11 cellular contexts compared by ENCODE assay signal in genomic region chr22:35397095-35397904, GRCh38. TPM values are rescaled to one million over a fixed set of nuclear protein-coding genes. Genes with fewer than 3 reads are reported as not detected.
DNase-seq lines count a peak whose midpoint lies in the region; ATAC-seq and TF ChIP-seq lines count a peak whose summit lies in the region.
"Had no signal": no experiment of that assay in that cellular context is flagged by ENCODE, and none has a peak within 500 bp of the region (broad histone marks: within the 10 kb centered on the region; RNA-seq: fewer than 3 reads in every experiment).

No MANE protein-coding gene starts in this region.

- no peak overlapping the region for H3K27ac ChIP-seq in CD4-positive, CD25-positive, alpha-beta regulatory T cell (ENCODE audit: insufficient read depth, low read length, poor library complexity, severe bottlenecking)

- H3K4me3 Mint-ChIP-seq in CD4-positive, CD25-positive, alpha-beta regulatory T cell, result peak overlapping the region in 3 of 4 donors; percentile 62 to 69 (median 64)
- peak overlapping the region; percentile 28 for H3K4me3 Mint-ChIP-seq in nephron progenitor cell

- H3K27ac Mint-ChIP-seq in CD4-positive, CD25-positive, alpha-beta regulatory T cell, result no peak overlapping the region
- peak overlapping the region; percentile 94 for H3K27ac Mint-ChIP-seq in nephron progenitor cell

- peaks cover 6% of the 10 kb centered on the region for H3K27me3 Mint-ChIP-seq in CD4-positive, CD25-positive, alpha-beta regulatory T cell
- no peaks in the 10 kb centered on the region for H3K27me3 Mint-ChIP-seq in nephron progenitor cell (ENCODE audit: low read depth, poor library complexity)

- no peaks in the 10 kb centered on the region for H3K36me3 ChIP-seq in CD4-positive, CD25-positive, alpha-beta regulatory T cell (ENCODE audit: control insufficient read depth, insufficient read depth, low read length)
- H3K36me3 ChIP-seq: thyroid gland had no signal

- peaks cover 0 to 33% (median 16%) of the 10 kb centered on the region in 4 donors for H3K4me1 Mint-ChIP-seq in CD4-positive, CD25-positive, alpha-beta regulatory T cell
- peaks cover 65% of the 10 kb centered on the region for H3K4me1 Mint-ChIP-seq in nephron progenitor cell

- no peak for DNase-seq in CD4-positive, CD25-positive, alpha-beta regulatory T cell
- DNase-seq in M059J (ENCODE audit: low read depth) (peak; percentile 65), dermis microvascular lymphatic vessel endothelial cell (ENCODE audit: low read depth in 2 of 2) (peak; percentile 43 to 60), nephron progenitor cell (no peak), SIG-M5 (lab: John Stamatoyannopoulos, UW) (no peak), SW 1271 (lab: John Stamatoyannopoulos, UW) (no peak), DMS79 (lab: John Stamatoyannopoulos, UW) (no peak)
- DNase-seq: NCI-H1694; stimulated activated CD4-positive, alpha-beta T cell treated with anti-CD3 and anti-CD28 coated beads, Interleukin-4, amount 100 ng/mL, for 4 hours had no signal

- no peak for ATAC-seq in CD4-positive, CD25-positive, alpha-beta regulatory T cell (ENCODE audit: low read depth in 2 of 2)
- no peak for ATAC-seq in GM18861 (IDR thresholded peaks at IDR 0.05; ENCODE audit: unreplicated experiment)

- no peak for TF ChIP-seq CTCF in nephron progenitor cell (IDR thresholded peaks at IDR 0.05)

- no peaks in the 10 kb centered on the region for H3K9me3 ChIP-seq in CD4-positive, CD25-positive, alpha-beta regulatory T cell (ENCODE audit: control insufficient read depth in 2 of 2, low read length in 2 of 2)
- H3K9me3 ChIP-seq: thyroid gland had no signal

- no peaks in the 10 kb centered on the region for H3K27me3 ChIP-seq in CD4-positive, CD25-positive, alpha-beta regulatory T cell (ENCODE audit: control insufficient read depth, insufficient read depth, low read length)
- H3K27me3 ChIP-seq: thyroid gland had no signal

- peaks cover 26% of the 10 kb centered on the region for H3K4me1 ChIP-seq in CD4-positive, CD25-positive, alpha-beta regulatory T cell (ENCODE audit: control insufficient read depth, insufficient read depth, low read length, poor library complexity, severe bottlenecking)

- no peak overlapping the region for H3K4me3 ChIP-seq in CD4-positive, CD25-positive, alpha-beta regulatory T cell (ENCODE audit: low read depth, low read length)
- H3K4me3 ChIP-seq: thyroid gland had no signal

- H3K9me3 Mint-ChIP-seq in CD4-positive, CD25-positive, alpha-beta regulatory T cell, result peaks cover 0 to 3% (median 0%) of the 10 kb centered on the region in 7 donors
- H3K9me3 Mint-ChIP-seq in nephron progenitor cell, result no peaks in the 10 kb centered on the region

- peaks cover 16% of the 10 kb centered on the region for H3K36me3 Mint-ChIP-seq in CD4-positive, CD25-positive, alpha-beta regulatory T cell
- H3K36me3 Mint-ChIP-seq in nephron progenitor cell (ENCODE audit: low read depth), result peaks cover 9% of the 10 kb centered on the region

RNA-seq across cellular contexts. Expression of gene MCM5, which starts 2.6 kb away (rescaled TPM):
- 59.7 TPM for total RNA-seq in CD4-positive, CD25-positive, alpha-beta regulatory T cell
- polyA plus RNA-seq in CD4-positive, CD25-positive, alpha-beta regulatory T cell, result 10 to 100 TPM; 40.6 to 50.9 (median 43.4) TPM
- total RNA-seq in M059J (2014; rRNA removed; shearing (Covaris generic)), result 54.9 and 88.6 TPM in 2 replicates
- 44.8 and 60.5 TPM in 2 replicates for total RNA-seq in dermis microvascular lymphatic vessel endothelial cell

RNA-seq across cellular contexts. Expression of gene HMOX1, which starts 16.4 kb away (rescaled TPM):
- total RNA-seq in CD4-positive, CD25-positive, alpha-beta regulatory T cell, result not detected
- 1 to 10 TPM in 3 of 4 donors, under 1 TPM in 1; 0.93 to 2.9 (median 1.7) TPM for polyA plus RNA-seq in CD4-positive, CD25-positive, alpha-beta regulatory T cell
- 9.4 and 14.9 TPM in 2 replicates for total RNA-seq in M059J (2014; rRNA removed; shearing (Covaris generic))
- total RNA-seq in dermis microvascular lymphatic vessel endothelial cell, result 57.3 and 104 TPM in 2 replicates

Comparison
In these comparisons a context has a peak if more than half of its experiments do, and no peak if none do; other contexts are left out.
1. DNase-seq: peak in M059J (single experiment) and dermis microvascular lymphatic vessel endothelial cell (2 of 2); none in CD4-positive, CD25-positive, alpha-beta regulatory T cell (0 of 3), nephron progenitor cell (single experiment), SIG-M5 (single experiment), SW 1271 (0 of 2) and DMS79 (single experiment).